26 cellular contexts compared by ENCODE assay signal in the genomic region with DNA sequence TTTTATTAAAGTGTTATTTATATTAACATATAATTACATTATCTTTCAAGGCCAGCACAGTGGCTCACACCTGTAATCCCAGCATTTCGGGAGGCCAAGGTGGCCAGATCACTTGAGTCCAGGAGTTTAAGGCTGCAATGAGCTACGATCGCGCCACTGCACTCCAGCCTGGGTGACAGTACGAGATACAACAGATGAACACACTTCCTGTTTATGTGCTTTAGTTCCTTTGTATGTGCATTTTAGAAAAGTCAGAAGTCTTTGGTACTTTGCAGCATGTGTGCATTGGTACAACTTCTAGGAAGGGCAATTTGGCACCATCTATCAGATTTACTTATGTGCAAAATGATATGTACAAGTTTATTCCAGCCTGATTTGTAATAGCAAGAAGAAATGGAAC. TPM values are rescaled to one million over a fixed set of nuclear protein-coding genes. Genes with fewer than 3 reads are reported as not detected.
DNase-seq lines count a peak whose midpoint lies in the region; ATAC-seq, FAIRE-seq and TF ChIP-seq lines count a peak whose summit lies in the region.
"Had no signal": no experiment of that assay in that cellular context is flagged by ENCODE, and none has a peak within 500 bp of the region (broad histone marks: within the 10 kb centered on the region; RNA-seq: fewer than 3 reads in every experiment).

No MANE protein-coding gene starts in this region.

- peaks cover 0 to 20% of the 10 kb centered on the region in 2 donors for H3K4me1 ChIP-seq in naive thymus-derived CD4-positive, alpha-beta T cell (ENCODE audit: control insufficient read depth in 2 of 2, insufficient read depth in 2 of 2, low read length in 2 of 2)
- H3K4me1 ChIP-seq: A549, SJSA1 had no signal

- H3K27ac Mint-ChIP-seq in activated CD4-positive, alpha-beta memory T cell treated with anti-CD3 and anti-CD28 coated beads, Interleukin-2, amount 10 ng/mL, durations not matched to agents 7 days and 5 days: peak overlapping the region; percentile 7
- no peak overlapping the region for H3K27ac Mint-ChIP-seq in activated CD4-positive, alpha-beta memory T cell treated with anti-CD3 and anti-CD28 coated beads for 36 hours
- peak overlapping the region; percentile 69 for H3K27ac Mint-ChIP-seq in CD4-positive, alpha-beta T cell
- H3K27ac Mint-ChIP-seq in naive thymus-derived CD4-positive, alpha-beta T cell: peak overlapping the region in 8 of 9 donors; percentile 56 to 90 (median 80)
- no peak overlapping the region for H3K27ac Mint-ChIP-seq in glutamatergic neuron (ENCODE audit: unreplicated experiment)

- no peak for DNase-seq in activated CD4-positive, alpha-beta memory T cell treated with anti-CD3 and anti-CD28 coated beads, Interleukin-2, amount 10 ng/mL, durations not matched to agents 7 days and 5 days
- DNase-seq in activated CD4-positive, alpha-beta memory T cell treated with anti-CD3 and anti-CD28 coated beads for 36 hours: no peak
- no peak for DNase-seq in CD4-positive, alpha-beta T cell
- DNase-seq in GM12891 (ENCODE audit: insufficient read length, low spot score): no peak
- DNase-seq in naive thymus-derived CD4-positive, alpha-beta T cell: peak in 2 of 9 donors; percentile 16 to 21
- no peak for DNase-seq in glutamatergic neuron
- DNase-seq in stimulated activated CD4-positive, alpha-beta T cell treated with anti-CD3 and anti-CD28 coated beads, Interleukin-4, amount 100 ng/mL, for 1 hour: no peak
- DNase-seq: AML-193, C1 segment of cervical spinal cord, DMS153, DND-41, IMR-90, KG1, MG63, NCI-H1092, NCI-H1417 treated with DMSO at 0.1 percent for 48 hours, NCI-H1694 treated with DMSO at 0.1 percent for 48 hours, NCI-H2081, NCI-H2227 treated with DMSO at 0.1 percent for 48 hours, NCI-H69, Right ventricle myocardium superior, RPMI8226 had no signal

- TF ChIP-seq CTCF in CD4-positive, alpha-beta T cell (IDR thresholded peaks at IDR 0.05): no peak
- TF ChIP-seq CTCF in glutamatergic neuron (IDR thresholded peaks at IDR 0.05; ENCODE audit: partially characterized antibody, unreplicated experiment): no peak

- CTCF ChIA-PET in activated CD4-positive, alpha-beta memory T cell treated with anti-CD3 and anti-CD28 coated beads, Interleukin-2, amount 10 ng/mL, durations not matched to agents 7 days and 5 days (lab: Charles Lee): interaction anchor here (1.7 kb wide), 1 partner anchor 10 kb away, joined by 6 read pairs; no protein-coding TSS in a partner anchor
- CTCF ChIA-PET in activated CD4-positive, alpha-beta memory T cell treated with anti-CD3 and anti-CD28 coated beads for 36 hours (lab: Charles Lee): interaction anchor here (2.4 kb wide), 1 partner anchor 10 kb away, joined by 7 read pairs; no protein-coding TSS in a partner anchor
- CTCF ChIA-PET in CD4-positive, alpha-beta T cell (lab: Charles Lee): no interaction called here
- CTCF ChIA-PET in naive thymus-derived CD4-positive, alpha-beta T cell (lab: Charles Lee): interaction anchor here (3.1 kb wide), 1 partner anchor 9 kb away, joined by 8 read pairs; no protein-coding TSS in a partner anchor

- H3K4me3 ChIP-seq in naive thymus-derived CD4-positive, alpha-beta T cell (ENCODE audit: low read length): no peak overlapping the region
- H3K4me3 ChIP-seq: A549, MG63, SJSA1 had no signal

- no peak overlapping the region for H3K27ac ChIP-seq in CD4-positive, alpha-beta T cell (ENCODE audit: low read depth, low read length)
- H3K27ac ChIP-seq in naive thymus-derived CD4-positive, alpha-beta T cell (ENCODE audit: low read depth, low read length): no peak overlapping the region
- H3K27ac ChIP-seq: A549, SJSA1 had no signal

- H3K4me1 Mint-ChIP-seq in activated CD4-positive, alpha-beta memory T cell treated with anti-CD3 and anti-CD28 coated beads, Interleukin-2, amount 10 ng/mL, durations not matched to agents 7 days and 5 days: peaks cover 10% of the 10 kb centered on the region
- peaks cover 13% of the 10 kb centered on the region for H3K4me1 Mint-ChIP-seq in activated CD4-positive, alpha-beta memory T cell treated with anti-CD3 and anti-CD28 coated beads for 36 hours (ENCODE audit: low read depth)
- H3K4me1 Mint-ChIP-seq in CD4-positive, alpha-beta T cell (ENCODE audit: low read depth): peaks cover 36% of the 10 kb centered on the region
- H3K4me1 Mint-ChIP-seq in naive thymus-derived CD4-positive, alpha-beta T cell: peaks cover 10 to 34% (median 26%) of the 10 kb centered on the region in 7 donors
- H3K4me1 Mint-ChIP-seq in glutamatergic neuron (ENCODE audit: low read depth, unreplicated experiment): no peaks in the 10 kb centered on the region

- H3K9me3 ChIP-seq in CD4-positive, alpha-beta T cell (ENCODE audit: control insufficient read depth, low read length): no peaks in the 10 kb centered on the region
- no peaks in the 10 kb centered on the region for H3K9me3 ChIP-seq in naive thymus-derived CD4-positive, alpha-beta T cell (ENCODE audit: control insufficient read depth in 2 of 3, low read length in 3 of 3)
- H3K9me3 ChIP-seq: A549, MG63, SJSA1 had no signal

- intact Hi-C loops in activated CD4-positive, alpha-beta memory T cell treated with anti-CD3 and anti-CD28 coated beads for 36 hours (cut with micrococcal nuclease): no loop called here
- intact Hi-C loops in CD4-positive, alpha-beta T cell (cut with DNase I, micrococcal nuclease): no loop called here
- intact Hi-C loops in naive thymus-derived CD4-positive, alpha-beta T cell (cut with micrococcal nuclease): loop anchor here in 1 of 2 donors (5.0 kb wide), 1 partner anchor 205 kb away; the partner anchor contains the start of gene FRA10AC1

- H3K36me3 Mint-ChIP-seq in activated CD4-positive, alpha-beta memory T cell treated with anti-CD3 and anti-CD28 coated beads, Interleukin-2, amount 10 ng/mL, durations not matched to agents 7 days and 5 days (ENCODE audit: low read depth): peaks cover 11% of the 10 kb centered on the region
- H3K36me3 Mint-ChIP-seq in activated CD4-positive, alpha-beta memory T cell treated with anti-CD3 and anti-CD28 coated beads for 36 hours: peaks cover 13% of the 10 kb centered on the region
- H3K36me3 Mint-ChIP-seq in CD4-positive, alpha-beta T cell (ENCODE audit: low read depth): peaks cover 16% of the 10 kb centered on the region
- peaks cover 9 to 33% (median 12%) of the 10 kb centered on the region in 5 donors for H3K36me3 Mint-ChIP-seq in naive thymus-derived CD4-positive, alpha-beta T cell
- no peaks in the 10 kb centered on the region for H3K36me3 Mint-ChIP-seq in glutamatergic neuron (ENCODE audit: unreplicated experiment)

- H3K36me3 ChIP-seq in naive thymus-derived CD4-positive, alpha-beta T cell (ENCODE audit: control insufficient read depth in 2 of 3, insufficient read depth in 3 of 3, low read length in 3 of 3): no peaks in the 10 kb centered on the region

- no peaks in the 10 kb centered on the region for H3K27me3 ChIP-seq in CD4-positive, alpha-beta T cell (ENCODE audit: control insufficient read depth, insufficient read depth, low read length)
- H3K27me3 ChIP-seq in naive thymus-derived CD4-positive, alpha-beta T cell (ENCODE audit: control insufficient read depth in 2 of 2, insufficient read depth in 2 of 2, low read length in 2 of 2): no peaks in the 10 kb centered on the region
- H3K27me3 ChIP-seq: MG63, SJSA1 had no signal

- POLR2A ChIA-PET in activated CD4-positive, alpha-beta memory T cell treated with anti-CD3 and anti-CD28 coated beads, Interleukin-2, amount 10 ng/mL, durations not matched to agents 7 days and 5 days (lab: Charles Lee): interaction anchor here (1.6 kb wide), 1 partner anchor 13 kb away, joined by 5 read pairs; the partner anchor contains the start of gene SLC35G1
- POLR2A ChIA-PET in activated CD4-positive, alpha-beta memory T cell treated with anti-CD3 and anti-CD28 coated beads for 36 hours (lab: Charles Lee): no interaction called here
- POLR2A ChIA-PET in CD4-positive, alpha-beta T cell (lab: Charles Lee): interaction anchor here (0.7 to 0.8 kb wide), 2 partner anchors 16 to 37 kb away, joined by 3 read pairs; no protein-coding TSS in a partner anchor
- POLR2A ChIA-PET in naive thymus-derived CD4-positive, alpha-beta T cell (lab: Charles Lee): no interaction called here

- TF ChIP-seq POLR2A in GM12891 (IDR thresholded peaks at IDR 0.05; ENCODE audit: low read depth, low read length): no peak

- no peak overlapping the region for H3K4me3 Mint-ChIP-seq in activated CD4-positive, alpha-beta memory T cell treated with anti-CD3 and anti-CD28 coated beads, Interleukin-2, amount 10 ng/mL, durations not matched to agents 7 days and 5 days
- no peak overlapping the region for H3K4me3 Mint-ChIP-seq in activated CD4-positive, alpha-beta memory T cell treated with anti-CD3 and anti-CD28 coated beads for 36 hours
- peak overlapping the region; percentile 46 for H3K4me3 Mint-ChIP-seq in CD4-positive, alpha-beta T cell
- H3K4me3 Mint-ChIP-seq in naive thymus-derived CD4-positive, alpha-beta T cell: peak overlapping the region in 9 of 10 donors; percentile 29 to 83 (median 69)
- H3K4me3 Mint-ChIP-seq in glutamatergic neuron (ENCODE audit: unreplicated experiment): no peak overlapping the region

- H3K27me3 Mint-ChIP-seq in activated CD4-positive, alpha-beta memory T cell treated with anti-CD3 and anti-CD28 coated beads, Interleukin-2, amount 10 ng/mL, durations not matched to agents 7 days and 5 days: no peaks in the 10 kb centered on the region
- no peaks in the 10 kb centered on the region for H3K27me3 Mint-ChIP-seq in activated CD4-positive, alpha-beta memory T cell treated with anti-CD3 and anti-CD28 coated beads for 36 hours
- H3K27me3 Mint-ChIP-seq in CD4-positive, alpha-beta T cell: no peaks in the 10 kb centered on the region
- no peaks in the 10 kb centered on the region for H3K27me3 Mint-ChIP-seq in naive thymus-derived CD4-positive, alpha-beta T cell
- no peaks in the 10 kb centered on the region for H3K27me3 Mint-ChIP-seq in glutamatergic neuron (ENCODE audit: unreplicated experiment)

- no peak for FAIRE-seq in GM12891 (lab: Jason Lieb, UNC)
- FAIRE-seq: A549, GM19239 had no signal

- peak; percentile 55 for ATAC-seq in CD4-positive, alpha-beta T cell (ENCODE audit: poor library complexity)
- peak; percentile 32 for ATAC-seq in naive thymus-derived CD4-positive, alpha-beta T cell
- ATAC-seq: A549, HCT116 had no signal

- no peaks in the 10 kb centered on the region for H3K9me3 Mint-ChIP-seq in activated CD4-positive, alpha-beta memory T cell treated with anti-CD3 and anti-CD28 coated beads, Interleukin-2, amount 10 ng/mL, durations not matched to agents 7 days and 5 days
- H3K9me3 Mint-ChIP-seq in activated CD4-positive, alpha-beta memory T cell treated with anti-CD3 and anti-CD28 coated beads for 36 hours: no peaks in the 10 kb centered on the region
- H3K9me3 Mint-ChIP-seq in CD4-positive, alpha-beta T cell: no peaks in the 10 kb centered on the region
- peaks cover 0 to 5% (median 0%) of the 10 kb centered on the region in 11 donors for H3K9me3 Mint-ChIP-seq in naive thymus-derived CD4-positive, alpha-beta T cell
- no peaks in the 10 kb centered on the region for H3K9me3 Mint-ChIP-seq in glutamatergic neuron (ENCODE audit: unreplicated experiment)

RNA-seq across cellular contexts. Expression of gene SLC35G1, which starts 13.3 kb away (rescaled TPM):
- 1 to 10 TPM; 2.9 to 3.5 TPM for total RNA-seq in activated CD4-positive, alpha-beta memory T cell treated with anti-CD3 and anti-CD28 coated beads, Interleukin-2, amount 10 ng/mL, durations not matched to agents 7 days and 5 days
- total RNA-seq in activated CD4-positive, alpha-beta memory T cell treated with anti-CD3 and anti-CD28 coated beads for 36 hours: 1 to 10 TPM; 2.8 to 3.0 TPM
- total RNA-seq in CD4-positive, alpha-beta T cell: 1 to 10 TPM; 2.9 to 3.1 TPM
- 2.5 TPM for polyA plus RNA-seq in GM12891 (2012; ENCODE audit: low read depth, missing spikeins)
- 1 to 10 TPM; 2.4 to 7.2 (median 3.5) TPM for total RNA-seq in naive thymus-derived CD4-positive, alpha-beta T cell
- 1 to 10 TPM; 4.5 TPM for polyA plus RNA-seq in naive thymus-derived CD4-positive, alpha-beta T cell
- 3.0 TPM for total RNA-seq in glutamatergic neuron (ENCODE audit: unreplicated experiment)

Comparison
In these comparisons a context has a peak if more than half of its experiments do, and no peak if none do; other contexts are left out.
1. H3K27ac Mint-ChIP-seq: peak in activated CD4-positive, alpha-beta memory T cell treated with anti-CD3 and anti-CD28 coated beads, Interleukin-2, amount 10 ng/mL, durations not matched to agents 7 days and 5 days (single experiment), CD4-positive, alpha-beta T cell (single experiment) and naive thymus-derived CD4-positive, alpha-beta T cell (8 of 9); none in activated CD4-positive, alpha-beta memory T cell treated with anti-CD3 and anti-CD28 coated beads for 36 hours (single experiment) and glutamatergic neuron (single experiment).
2. POLR2A ChIA-PET loops: an anchor here in activated CD4-positive, alpha-beta memory T cell treated with anti-CD3 and anti-CD28 coated beads, Interleukin-2, amount 10 ng/mL, durations not matched to agents 7 days and 5 days (1.6 kb wide) and CD4-positive, alpha-beta T cell (0.7 to 0.8 kb wide); none called in activated CD4-positive, alpha-beta memory T cell treated with anti-CD3 and anti-CD28 coated beads for 36 hours and naive thymus-derived CD4-positive, alpha-beta T cell.
3. H3K4me3 Mint-ChIP-seq: peak in CD4-positive, alpha-beta T cell (single experiment) and naive thymus-derived CD4-positive, alpha-beta T cell (9 of 10); none in activated CD4-positive, alpha-beta memory T cell treated with anti-CD3 and anti-CD28 coated beads, Interleukin-2, amount 10 ng/mL, durations not matched to agents 7 days and 5 days (single experiment), activated CD4-positive, alpha-beta memory T cell treated with anti-CD3 and anti-CD28 coated beads for 36 hours (single experiment) and glutamatergic neuron (single experiment).